ENCODE assay signal across 15 cellular contexts in genomic region chr10:74947781-74948401, GRCh38.
A peak's percentile ranks its signal among the peaks of the same experiment; 100 is the strongest.
DNase-seq lines count a peak whose midpoint lies in the region; ATAC-seq and TF ChIP-seq lines count a peak whose summit lies in the region.
"Had no signal": no experiment of that assay in that cellular context is flagged by ENCODE, and none has a peak within 500 bp of the region (broad histone marks: within the 10 kb centered on the region; RNA-seq: fewer than 3 reads in every experiment).

No MANE protein-coding gene starts in this region.

- no peak overlapping the region for H3K56ac ChIP-seq in IMR-90 (ENCODE audit: extremely low read depth, insufficient read depth, low read length)

- H2AK5ac ChIP-seq in IMR-90 (ENCODE audit: low read depth, low read length) = no peak overlapping the region

- no peak for DNase-seq in CD8-positive, alpha-beta T cell
- no peak for DNase-seq in IMR-90
- peak; percentile 80 to 91 for DNase-seq in NCI-H524 (lab: John Stamatoyannopoulos, UW)
- DNase-seq in glutamatergic neuron = no peak
- DNase-seq in NCI-H446 treated with DMSO at 0.1 percent for 48 hours (lab: John Stamatoyannopoulos, UW) = no peak
- no peak for DNase-seq in NCI-H1930 (lab: John Stamatoyannopoulos, UW)
- DNase-seq: activated CD4-positive, alpha-beta memory T cell treated with anti-CD3 and anti-CD28 coated beads, Interleukin-2, amount 10 ng/mL, durations not matched to agents 7 days and 5 days; activated naive CD4-positive, alpha-beta T cell treated with anti-CD3 and anti-CD28 coated beads, Interleukin-2, amount 10 ng/mL, durations not matched to agents 7 days and 5 days; left cardiac atrium; stimulated activated CD4-positive, alpha-beta T cell treated with anti-CD3 and anti-CD28 coated beads, Interleukin-2, amount 100 ng/mL, for 48 hours; SW 1271 had no signal

- no peaks in the 10 kb centered on the region for H3K27me3 Mint-ChIP-seq in CD8-positive, alpha-beta T cell (ENCODE audit: low read depth)
- H3K27me3 Mint-ChIP-seq in glutamatergic neuron (ENCODE audit: unreplicated experiment) = no peaks in the 10 kb centered on the region
- H3K27me3 Mint-ChIP-seq: activated CD4-positive, alpha-beta memory T cell treated with anti-CD3 and anti-CD28 coated beads, Interleukin-2, amount 10 ng/mL, durations not matched to agents 7 days and 5 days; activated naive CD4-positive, alpha-beta T cell treated with anti-CD3 and anti-CD28 coated beads, Interleukin-2, amount 10 ng/mL, durations not matched to agents 7 days and 5 days had no signal

- H3K9ac ChIP-seq in IMR-90 (ENCODE audit: low read depth, low read length) = no peak overlapping the region
- H3K9ac ChIP-seq: BLaER1 had no signal

- H3K4me1 Mint-ChIP-seq in CD8-positive, alpha-beta T cell (ENCODE audit: low read depth) = peaks cover 47% of the 10 kb centered on the region
- peaks cover 33% of the 10 kb centered on the region for H3K4me1 Mint-ChIP-seq in glutamatergic neuron (ENCODE audit: low read depth, unreplicated experiment)
- H3K4me1 Mint-ChIP-seq: activated naive CD4-positive, alpha-beta T cell treated with anti-CD3 and anti-CD28 coated beads, Interleukin-2, amount 10 ng/mL, durations not matched to agents 7 days and 5 days had no signal

- no peak overlapping the region for H3K4ac ChIP-seq in IMR-90 (ENCODE audit: low read depth, low read length)

- H4K5ac ChIP-seq in IMR-90 (ENCODE audit: low read depth, low read length) = peak overlapping the region; percentile 19; the same call in 1 of the 2 replicates

- no peak overlapping the region for H3K4me2 ChIP-seq in IMR-90 (ENCODE audit: low read depth, low read length)
- H3K4me2 ChIP-seq: BLaER1 had no signal

- CTCF ChIA-PET in CD8-positive, alpha-beta T cell (lab: Charles Lee) = no interaction called here
- CTCF ChIA-PET in IMR-90 (lab: Yijun Ruan, JAX) = interaction anchor here (0.6 kb wide), 1 partner anchor 27 kb away, joined by 3 read pairs; no protein-coding TSS in a partner anchor

- peaks cover 11% of the 10 kb centered on the region for H3K36me3 Mint-ChIP-seq in CD8-positive, alpha-beta T cell
- H3K36me3 Mint-ChIP-seq in glutamatergic neuron (ENCODE audit: unreplicated experiment) = no peaks in the 10 kb centered on the region
- H3K36me3 Mint-ChIP-seq: activated naive CD4-positive, alpha-beta T cell treated with anti-CD3 and anti-CD28 coated beads, Interleukin-2, amount 10 ng/mL, durations not matched to agents 7 days and 5 days had no signal

- POLR2A ChIA-PET in CD8-positive, alpha-beta T cell (lab: Charles Lee) = no interaction called here
- POLR2A ChIA-PET in IMR-90 (lab: Charles Lee; ENCODE audit: unreplicated experiment) = no interaction called here

- no peak overlapping the region for H3K18ac ChIP-seq in IMR-90 (ENCODE audit: low read depth, low read length)

- TF ChIP-seq CTCF in CD8-positive, alpha-beta T cell (IDR thresholded peaks at IDR 0.05) = no peak
- TF ChIP-seq CTCF in IMR-90 (conservative IDR thresholded peaks at IDR 0.05; ENCODE audit: low read depth, low read length) (no peak), glutamatergic neuron (IDR thresholded peaks at IDR 0.05; ENCODE audit: partially characterized antibody, unreplicated experiment) (no peak)

- whole genome bisulfite sequencing in IMR-90 (ENCODE audit: extremely low coverage in 2 of 2, insufficient read length in 1 of 2), 2 experiments = no CpG with 5 or more reads among the region's 1 CpG

- no peak overlapping the region for H2BK15ac ChIP-seq in IMR-90 (ENCODE audit: low read depth, low read length)

- H3K9me3 Mint-ChIP-seq in CD8-positive, alpha-beta T cell = no peaks in the 10 kb centered on the region
- H3K9me3 Mint-ChIP-seq in glutamatergic neuron (ENCODE audit: unreplicated experiment) = peaks cover 6% of the 10 kb centered on the region
- H3K9me3 Mint-ChIP-seq: activated CD4-positive, alpha-beta memory T cell treated with anti-CD3 and anti-CD28 coated beads, Interleukin-2, amount 10 ng/mL, durations not matched to agents 7 days and 5 days; activated naive CD4-positive, alpha-beta T cell treated with anti-CD3 and anti-CD28 coated beads, Interleukin-2, amount 10 ng/mL, durations not matched to agents 7 days and 5 days had no signal

- no peak overlapping the region for H3K4me3 Mint-ChIP-seq in CD8-positive, alpha-beta T cell
- no peak overlapping the region for H3K4me3 Mint-ChIP-seq in glutamatergic neuron (ENCODE audit: unreplicated experiment)
- H3K4me3 Mint-ChIP-seq: activated CD4-positive, alpha-beta memory T cell treated with anti-CD3 and anti-CD28 coated beads, Interleukin-2, amount 10 ng/mL, durations not matched to agents 7 days and 5 days; activated naive CD4-positive, alpha-beta T cell treated with anti-CD3 and anti-CD28 coated beads, Interleukin-2, amount 10 ng/mL, durations not matched to agents 7 days and 5 days had no signal

- intact Hi-C loops in CD8-positive, alpha-beta T cell (cut with DNase I, micrococcal nuclease) = no loop called here
- intact Hi-C loops in IMR-90 (cut with micrococcal nuclease) = no loop called here

- H3K9me1 ChIP-seq in IMR-90 (ENCODE audit: insufficient read depth, low read length) = 0 out of 2 replicates have a peak, but pooled peaks cover 9% of the 10 kb centered on the region

- H2AK9ac ChIP-seq in IMR-90 (replicated peaks; ENCODE audit: low read depth, low read length, poor library complexity) = no peak overlapping the region

- no peak overlapping the region for H2BK120ac ChIP-seq in IMR-90 (ENCODE audit: low read depth, low read length)

- H3K23ac ChIP-seq in IMR-90 (ENCODE audit: low read depth, low read length) = no peak overlapping the region

- H4K91ac ChIP-seq in IMR-90 (ENCODE audit: insufficient read depth, low read depth, low read length) = no peak overlapping the region

- no peaks in the 10 kb centered on the region for H3K36me3 ChIP-seq in CD8-positive, alpha-beta T cell (ENCODE audit: insufficient read depth, low read length)
- no peaks in the 10 kb centered on the region for H3K36me3 ChIP-seq in IMR-90 (ENCODE audit: control insufficient read depth, insufficient read depth, low read length)
- H3K36me3 ChIP-seq: gastroesophageal sphincter had no signal

- H3K27me3 ChIP-seq in CD8-positive, alpha-beta T cell (ENCODE audit: insufficient read depth, low read length) = no peaks in the 10 kb centered on the region
- no peaks in the 10 kb centered on the region for H3K27me3 ChIP-seq in IMR-90 (ENCODE audit: control insufficient read depth, insufficient read depth, low read length)
- H3K27me3 ChIP-seq: BLaER1, gastroesophageal sphincter had no signal

- no peak overlapping the region for H2BK20ac ChIP-seq in IMR-90 (ENCODE audit: low read depth, low read length)

- peak overlapping the region; percentile 9 for H3K27ac Mint-ChIP-seq in CD8-positive, alpha-beta T cell
- H3K27ac Mint-ChIP-seq in glutamatergic neuron (ENCODE audit: unreplicated experiment) = peak overlapping the region; percentile 40
- H3K27ac Mint-ChIP-seq: activated CD4-positive, alpha-beta memory T cell treated with anti-CD3 and anti-CD28 coated beads, Interleukin-2, amount 10 ng/mL, durations not matched to agents 7 days and 5 days; activated naive CD4-positive, alpha-beta T cell treated with anti-CD3 and anti-CD28 coated beads, Interleukin-2, amount 10 ng/mL, durations not matched to agents 7 days and 5 days had no signal

- BruUV-seq in IMR-90 (replicated peaks; lab: Mats Ljungman, UMichigan) = no TSS peak

- no peak overlapping the region; the same call in 1 of the 2 replicates for H3K14ac ChIP-seq in IMR-90 (replicated peaks; ENCODE audit: low read depth, low read length)

- no peak overlapping the region for H2AFZ ChIP-seq in IMR-90 (replicated peaks; ENCODE audit: low read length, poor library complexity)

- in situ Hi-C loops in IMR-90 (cut with MboI; ENCODE audit: low sequenced_read_pairs) = no loop called here

- no peak for TF ChIP-seq RAD21 in IMR-90 (IDR thresholded peaks at IDR 0.05; ENCODE audit: low read length)

- H4K20me1 ChIP-seq in IMR-90 (ENCODE audit: insufficient read depth, low read length) = peaks cover 3% of the 10 kb centered on the region; the same call in 1 of the 2 replicates

- H3K79me1 ChIP-seq in IMR-90 (ENCODE audit: low read depth in 1 of 2, low read length in 2 of 2) = peaks cover 18 to 62% of the 10 kb centered on the region in 2 experiments

- H3K9me3 ChIP-seq in CD8-positive, alpha-beta T cell (ENCODE audit: low read length) = no peaks in the 10 kb centered on the region
- no peaks in the 10 kb centered on the region for H3K9me3 ChIP-seq in IMR-90 (ENCODE audit: control insufficient read depth, insufficient read depth, low read length)
- H3K9me3 ChIP-seq: BLaER1, gastroesophageal sphincter had no signal

- no peak for TF ChIP-seq POLR2A in IMR-90 (IDR thresholded peaks at IDR 0.05; ENCODE audit: low read depth, low read length)

- H4K8ac ChIP-seq in IMR-90 (ENCODE audit: low read depth in 2 of 2, low read length in 2 of 2) = no peak overlapping the region

- H2BK5ac ChIP-seq in IMR-90 (ENCODE audit: low read depth, low read length, poor library complexity, severe bottlenecking) = no peak overlapping the region

- H3K4me1 ChIP-seq in CD8-positive, alpha-beta T cell (ENCODE audit: insufficient read depth, low read length) = no peaks in the 10 kb centered on the region
- peaks cover 10% of the 10 kb centered on the region for H3K4me1 ChIP-seq in IMR-90 (ENCODE audit: control insufficient read depth, insufficient read depth, low read length)
- H3K4me1 ChIP-seq: BLaER1 had no signal

- no peak overlapping the region for H3K27ac ChIP-seq in CD8-positive, alpha-beta T cell (ENCODE audit: low read depth, low read length)
- no peak overlapping the region for H3K27ac ChIP-seq in IMR-90 (ENCODE audit: insufficient read depth, low read length)
- H3K27ac ChIP-seq: BLaER1, gastroesophageal sphincter had no signal

- no peak overlapping the region for H3K4me3 ChIP-seq in CD8-positive, alpha-beta T cell (ENCODE audit: low read depth, low read length)
- no peak overlapping the region for H3K4me3 ChIP-seq in IMR-90 (ENCODE audit: insufficient read depth, low read depth, low read length)
- H3K4me3 ChIP-seq: BLaER1, gastroesophageal sphincter had no signal

- dilution Hi-C loops in IMR-90 (cut with HindIII; ENCODE audit: low sequenced_read_pairs, unreplicated experiment) = no loop called here

- no peak for ATAC-seq in CD8-positive, alpha-beta T cell
- no peak for ATAC-seq in IMR-90 (ENCODE audit: low read depth)
- ATAC-seq in HG02678 (IDR thresholded peaks at IDR 0.05; ENCODE audit: unreplicated experiment) = no peak
- ATAC-seq in HG03457 (IDR thresholded peaks at IDR 0.05; ENCODE audit: unreplicated experiment) = no peak
- ATAC-seq: gastroesophageal sphincter, left cardiac atrium had no signal

TF ChIP-seq in IMR-90, 13 proteins besides CTCF, POLR2A, EP300 and RAD21 (continues in another document):
- TF ChIP-seq ELK1 (IDR thresholded peaks at IDR 0.05; ENCODE audit: borderline replicate concordance, low read depth, low read length) = no peak

Comparison
In these comparisons a context has a peak if more than half of its experiments do, and no peak if none do; other contexts are left out.
1. DNase-seq: peak in NCI-H524 (2 of 2); none in CD8-positive, alpha-beta T cell (0 of 7), IMR-90 (single experiment), glutamatergic neuron (single experiment), NCI-H446 treated with DMSO at 0.1 percent for 48 hours (single experiment) and NCI-H1930 (0 of 2).